ENCODE assay signal across 14 cellular contexts in genomic region chr2:158806941-158807340, GRCh38. TPM values are rescaled to one million over a fixed set of nuclear protein-coding genes. Genes with fewer than 3 reads are reported as not detected.
DNase-seq lines count a peak whose midpoint lies in the region; ATAC-seq and TF ChIP-seq lines count a peak whose summit lies in the region.
"Had no signal": no experiment of that assay in that cellular context is flagged by ENCODE, and none has a peak within 500 bp of the region (broad histone marks: within the 10 kb centered on the region; RNA-seq: fewer than 3 reads in every experiment).

No MANE protein-coding gene starts in this region.

- in situ Hi-C loops in astrocyte of the cerebellum (cut with HindIII; ENCODE audit: low sequenced_read_pairs): no loop called here

- H3K4me3 ChIP-seq in astrocyte of the cerebellum (ENCODE audit: low read depth, low read length): no peak overlapping the region
- H3K4me3 ChIP-seq: GM23248 had no signal

- H3K9me3 Mint-ChIP-seq in activated CD4-positive, alpha-beta T cell treated with anti-CD3 and anti-CD28 coated beads for 36 hours (ENCODE audit: low read depth): no peaks in the 10 kb centered on the region
- H3K9me3 Mint-ChIP-seq: CD14-positive monocyte; CD8-positive, alpha-beta T cell had no signal

- ATAC-seq in omental fat pad (ENCODE audit: low FRiP score): peak; percentile 71
- no peak for ATAC-seq in activated CD4-positive, alpha-beta T cell treated with anti-CD3 and anti-CD28 coated beads for 36 hours
- ATAC-seq in HG03442 (IDR thresholded peaks at IDR 0.05; ENCODE audit: unreplicated experiment): no peak
- ATAC-seq: CD8-positive, alpha-beta T cell had no signal

- no peaks in the 10 kb centered on the region for H3K4me1 Mint-ChIP-seq in activated CD4-positive, alpha-beta T cell treated with anti-CD3 and anti-CD28 coated beads for 36 hours
- H3K4me1 Mint-ChIP-seq: CD14-positive monocyte had no signal

- DNase-seq in astrocyte of the cerebellum (ENCODE audit: low read depth) (peak; percentile 24), glomerular visceral epithelial cell (ENCODE audit: extremely low spot score) (peak; percentile 56), omental fat pad (ENCODE audit: low spot score) (no peak), H4 (ENCODE audit: low spot score) (no peak)
- DNase-seq in activated CD4-positive, alpha-beta T cell treated with anti-CD3 and anti-CD28 coated beads for 36 hours: no peak
- DNase-seq: CD8-positive, alpha-beta T cell; COR-L47; DMS153; DMS79 treated with DMSO at 0.1 percent for 48 hours; EL; GM23248; H7 had no signal

- H3K27me3 Mint-ChIP-seq in activated CD4-positive, alpha-beta T cell treated with anti-CD3 and anti-CD28 coated beads for 36 hours: peaks cover 9% of the 10 kb centered on the region

- H3K27ac Mint-ChIP-seq in activated CD4-positive, alpha-beta T cell treated with anti-CD3 and anti-CD28 coated beads for 36 hours: no peak overlapping the region
- H3K27ac Mint-ChIP-seq: CD14-positive monocyte; CD8-positive, alpha-beta T cell had no signal

- POLR2A ChIA-PET in activated CD4-positive, alpha-beta T cell treated with anti-CD3 and anti-CD28 coated beads for 36 hours (lab: Charles Lee): no interaction called here

- intact Hi-C loops in activated CD4-positive, alpha-beta T cell treated with anti-CD3 and anti-CD28 coated beads for 36 hours (cut with DNase I, micrococcal nuclease): no loop called here

- no peaks in the 10 kb centered on the region for H3K36me3 Mint-ChIP-seq in activated CD4-positive, alpha-beta T cell treated with anti-CD3 and anti-CD28 coated beads for 36 hours (ENCODE audit: low read depth)
- H3K36me3 Mint-ChIP-seq: CD14-positive monocyte; CD8-positive, alpha-beta T cell had no signal

- CTCF ChIA-PET in activated CD4-positive, alpha-beta T cell treated with anti-CD3 and anti-CD28 coated beads for 36 hours (lab: Charles Lee): interaction anchor here (0.8 to 1.4 kb wide), 2 partner anchors 11 to 38 kb away, joined by 4 to 5 read pairs; partner anchors contain the start of gene DAPL1

- no peak for TF ChIP-seq CTCF in astrocyte of the cerebellum (IDR thresholded peaks at IDR 0.05; ENCODE audit: low read depth, low read length, missing control alignments)
- TF ChIP-seq CTCF in omental fat pad (IDR thresholded peaks at IDR 0.05): no peak

- H3K4me3 Mint-ChIP-seq in activated CD4-positive, alpha-beta T cell treated with anti-CD3 and anti-CD28 coated beads for 36 hours: no peak overlapping the region
- H3K4me3 Mint-ChIP-seq: CD14-positive monocyte; CD8-positive, alpha-beta T cell had no signal

RNA-seq across cellular contexts. Expression of gene DAPL1, which starts 11.8 kb away (rescaled TPM):
- 1 to 10 TPM in 1 of 4 donors, not detected in 3; 1.5 TPM for total RNA-seq in omental fat pad
- total RNA-seq in H4 (2014; rRNA removed; shearing (Covaris generic)): not detected in 2 replicates
- not detected for total RNA-seq in activated CD4-positive, alpha-beta T cell treated with anti-CD3 and anti-CD28 coated beads for 36 hours
- total RNA-seq: CD8-positive, alpha-beta T cell; GM23248; H7 had no signal

Comparison
In these comparisons a context has a peak if more than half of its experiments do, and no peak if none do; other contexts are left out.
1. DNase-seq: peak in astrocyte of the cerebellum (single experiment) and glomerular visceral epithelial cell (single experiment); none in omental fat pad (single experiment), H4 (single experiment) and activated CD4-positive, alpha-beta T cell treated with anti-CD3 and anti-CD28 coated beads for 36 hours (single experiment).